Comparison of ENCODE assay signal across 8 cellular contexts in genomic region chr19:51712461-51713081, GRCh38. TPM values are rescaled to one million over a fixed set of nuclear protein-coding genes. Genes with fewer than 3 reads are reported as not detected.
DNase-seq lines count a peak whose midpoint lies in the region; ATAC-seq and TF ChIP-seq lines count a peak whose summit lies in the region.

No MANE protein-coding gene starts in this region.

- H2BK15ac ChIP-seq in IMR-90 (ENCODE audit: low read depth, low read length): no peak overlapping the region

- no CpG with 5 or more reads among the region's 9 CpGs for WGBS in IMR-90 (ENCODE audit: extremely low coverage in 2 of 2, insufficient read length in 1 of 2), 2 experiments

- no TSS peak for BruUV-seq in IMR-90 (replicated peaks; lab: Mats Ljungman, UMichigan)

- no peak overlapping the region for H3K14ac ChIP-seq in IMR-90 (replicated peaks; ENCODE audit: low read depth, low read length)

- no peak overlapping the region for H2BK5ac ChIP-seq in IMR-90 (ENCODE audit: low read depth, low read length, poor library complexity, severe bottlenecking)

- H2AFZ ChIP-seq in IMR-90 (replicated peaks; ENCODE audit: low read length, poor library complexity): no peak overlapping the region

- peaks cover 4% of the 10 kb centered on the region; the same call in 1 of the 2 replicates for H3K36me3 ChIP-seq in IMR-90 (ENCODE audit: control insufficient read depth, insufficient read depth, low read length)

- H3K23ac ChIP-seq in IMR-90 (ENCODE audit: low read depth, low read length): no peak overlapping the region

- H3K56ac ChIP-seq in IMR-90 (ENCODE audit: extremely low read depth, insufficient read depth, low read length): no peak overlapping the region

- H3K79me1 ChIP-seq in IMR-90 (ENCODE audit: low read depth in 1 of 2, low read length in 2 of 2): no peaks in the 10 kb centered on the region

- peaks cover 2% of the 10 kb centered on the region; the same call in 1 of the 2 replicates for H3K9me3 ChIP-seq in IMR-90 (ENCODE audit: control insufficient read depth, insufficient read depth, low read length)

- H4K8ac ChIP-seq in IMR-90 (ENCODE audit: low read depth in 2 of 2, low read length in 2 of 2): no peak overlapping the region

- 0 out of 2 replicates have a peak, but pooled peaks cover 4% of the 10 kb centered on the region for H3K9me1 ChIP-seq in IMR-90 (ENCODE audit: insufficient read depth, low read length)

- H4K91ac ChIP-seq in IMR-90 (ENCODE audit: insufficient read depth, low read depth, low read length): no peak overlapping the region

- dilution Hi-C loops in IMR-90 (cut with HindIII; ENCODE audit: low sequenced_read_pairs, unreplicated experiment): no loop called here

- H3K4me3 ChIP-seq in IMR-90 (ENCODE audit: insufficient read depth, low read depth, low read length): no peak overlapping the region

- H2BK120ac ChIP-seq in IMR-90 (ENCODE audit: low read depth, low read length): no peak overlapping the region

- intact Hi-C loops in IMR-90 (cut with micrococcal nuclease): no loop called here

- POLR2A ChIA-PET in IMR-90 (lab: Charles Lee; ENCODE audit: unreplicated experiment): no interaction called here

- H3K4me2 ChIP-seq in IMR-90 (ENCODE audit: low read depth, low read length): no peak overlapping the region

- peak; percentile 13; the same call in 1 of the 2 replicates for TF ChIP-seq RAD21 in IMR-90 (IDR thresholded peaks at IDR 0.05; ENCODE audit: low read length)

- in situ Hi-C loops in IMR-90 (cut with MboI; ENCODE audit: low sequenced_read_pairs): no loop called here

- no peak overlapping the region for H2AK9ac ChIP-seq in IMR-90 (replicated peaks; ENCODE audit: low read depth, low read length, poor library complexity)

- H2AK5ac ChIP-seq in IMR-90 (ENCODE audit: low read depth, low read length): no peak overlapping the region

- H4K5ac ChIP-seq in IMR-90 (ENCODE audit: low read depth, low read length): no peak overlapping the region

- H3K4me1 ChIP-seq in IMR-90 (ENCODE audit: control insufficient read depth, insufficient read depth, low read length): no peaks in the 10 kb centered on the region

- H3K9ac ChIP-seq in IMR-90 (ENCODE audit: low read depth, low read length): no peak overlapping the region

- no peak overlapping the region for H2BK20ac ChIP-seq in IMR-90 (ENCODE audit: low read depth, low read length)

- no peak overlapping the region for H3K4ac ChIP-seq in IMR-90 (ENCODE audit: low read depth, low read length)

- CTCF ChIA-PET in IMR-90 (lab: Yijun Ruan, JAX): no interaction called here

- ATAC-seq in IMR-90 (ENCODE audit: low read depth): peak; percentile 28; the same call in 1 of the 2 replicates
- ATAC-seq in GM18907 (IDR thresholded peaks at IDR 0.05; ENCODE audit: unreplicated experiment): no peak
- ATAC-seq in GM21529 (IDR thresholded peaks at IDR 0.05; ENCODE audit: unreplicated experiment): no peak

- TF ChIP-seq CTCF in IMR-90 (conservative IDR thresholded peaks at IDR 0.05; ENCODE audit: low read depth, low read length) (peak; percentile 30; the same call in 1 of the 2 replicates), VCaP (conservative IDR thresholded peaks at IDR 0.05) (peak; percentile 90)

- H3K27me3 ChIP-seq in IMR-90 (ENCODE audit: control insufficient read depth, insufficient read depth, low read length): peaks cover 6% of the 10 kb centered on the region

- H4K20me1 ChIP-seq in IMR-90 (ENCODE audit: insufficient read depth, low read length): peaks cover 4% of the 10 kb centered on the region; the same call in 1 of the 2 replicates

- DNase-seq in DMS153 (lab: John Stamatoyannopoulos, UW): peak; percentile 40
- DNase-seq in IMR-90: peak; percentile 35
- DNase-seq in kidney glomerular epithelial cell (lab: John Stamatoyannopoulos, UW): peak; percentile 26
- DNase-seq in NCI-H2029 treated with DMSO at 0.1 percent for 48 hours (lab: John Stamatoyannopoulos, UW): no peak
- no peak for DNase-seq in T-helper 9 cell

- no peak for TF ChIP-seq POLR2A in IMR-90 (IDR thresholded peaks at IDR 0.05; ENCODE audit: low read depth, low read length)

- H3K18ac ChIP-seq in IMR-90 (ENCODE audit: low read depth, low read length): no peak overlapping the region

- H3K27ac ChIP-seq in IMR-90 (ENCODE audit: insufficient read depth, low read length) (no peak overlapping the region), VCaP (no peak overlapping the region)

TF ChIP-seq in IMR-90, 13 proteins besides CTCF, POLR2A, EP300 and RAD21:
- TF ChIP-seq SMC3 (IDR thresholded peaks at IDR 0.05; ENCODE audit: low read depth, low read length) (peak; percentile 21; the same call in 1 of the 2 replicates), CEBPB (IDR thresholded peaks at IDR 0.05; ENCODE audit: low read depth, low read length) (no peak)

RNA-seq across cellular contexts. Expression of gene HAS1, which starts 11.2 kb away (rescaled TPM):
- total RNA-seq in IMR-90 (2012; rRNA removed): not detected in 2 replicates
- polyA plus RNA-seq in IMR-90 (2012; rRNA removed): not detected in 2 replicates
- not detected in 2 replicates for polyA plus RNA-seq in IMR-90 (2012; cell fraction: cytosol; rRNA removed)
- not detected in 2 replicates for polyA plus RNA-seq in IMR-90 (2012; cell fraction: nucleus; rRNA removed; ENCODE audit: low replicate concordance)

RNA-seq across cellular contexts. Expression of gene SPACA6, which starts 19.4 kb away (rescaled TPM):
- 1.3 and 1.7 TPM in 2 replicates for total RNA-seq in IMR-90 (2012; rRNA removed)
- polyA plus RNA-seq in IMR-90 (2012; rRNA removed): 10.5 and 13.6 TPM in 2 replicates
- polyA plus RNA-seq in IMR-90 (2012; cell fraction: cytosol; rRNA removed): 4.0 and 8.1 TPM in 2 replicates
- 92.7 and 118 TPM in 2 replicates for polyA plus RNA-seq in IMR-90 (2012; cell fraction: nucleus; rRNA removed; ENCODE audit: low replicate concordance)

RNA-seq across cellular contexts. Expression of gene FPR1, which starts 39.1 kb away (rescaled TPM):
- total RNA-seq in IMR-90 (2012; rRNA removed): not detected in 2 replicates
- polyA plus RNA-seq in IMR-90 (2012; rRNA removed): not detected in 2 replicates
- polyA plus RNA-seq in IMR-90 (2012; cell fraction: cytosol; rRNA removed): not detected in 2 replicates
- not detected in 2 replicates for polyA plus RNA-seq in IMR-90 (2012; cell fraction: nucleus; rRNA removed; ENCODE audit: low replicate concordance)

RNA-seq across cellular contexts. Expression of gene FPR2, which starts 48.4 kb away (rescaled TPM):
- total RNA-seq in IMR-90 (2012; rRNA removed): not detected in 2 replicates
- not detected in 2 replicates for polyA plus RNA-seq in IMR-90 (2012; rRNA removed)
- not detected in 2 replicates for polyA plus RNA-seq in IMR-90 (2012; cell fraction: cytosol; rRNA removed)
- polyA plus RNA-seq in IMR-90 (2012; cell fraction: nucleus; rRNA removed; ENCODE audit: low replicate concordance): not detected in 2 replicates

Comparison
In these comparisons a context has a peak if more than half of its experiments do, and no peak if none do; other contexts are left out.
1. DNase-seq: peak in DMS153 (single experiment), IMR-90 (single experiment) and kidney glomerular epithelial cell (single experiment); none in NCI-H2029 treated with DMSO at 0.1 percent for 48 hours (single experiment) and T-helper 9 cell (single experiment).